In genomic region chr18:9139400-9140039, GRCh38 we compare ENCODE assay signal across 9 cellular contexts. TPM values are rescaled to one million over a fixed set of nuclear protein-coding genes. Genes with fewer than 3 reads are reported as not detected.
A peak's percentile ranks its signal among the peaks of the same experiment; 100 is the strongest.
DNase-seq lines count a peak whose midpoint lies in the region; ATAC-seq and TF ChIP-seq lines count a peak whose summit lies in the region.
"Had no signal": no experiment of that assay in that cellular context is flagged by ENCODE, and none has a peak within 500 bp of the region (broad histone marks: within the 10 kb centered on the region; RNA-seq: fewer than 3 reads in every experiment).

No MANE protein-coding gene starts in this region.

- H3K36me3 ChIP-seq in DOHH2 (ENCODE audit: control insufficient read depth, low read length) = peaks cover 20% of the 10 kb centered on the region
- no peaks in the 10 kb centered on the region for H3K36me3 ChIP-seq in PC-9 (ENCODE audit: low read depth)
- no peaks in the 10 kb centered on the region for H3K36me3 ChIP-seq in effector memory CD4-positive, alpha-beta T cell (ENCODE audit: control insufficient read depth, insufficient read depth, low read length)
- no peaks in the 10 kb centered on the region for H3K36me3 ChIP-seq in prostate gland

- no peak overlapping the region for H2AFZ ChIP-seq in PC-9

- H3K27me3 ChIP-seq in DOHH2 (ENCODE audit: control insufficient read depth, low read length) = no peaks in the 10 kb centered on the region
- no peaks in the 10 kb centered on the region for H3K27me3 ChIP-seq in PC-9 (ENCODE audit: insufficient read depth, low read depth)
- no peaks in the 10 kb centered on the region for H3K27me3 ChIP-seq in effector memory CD4-positive, alpha-beta T cell (replicated peaks; ENCODE audit: control insufficient read depth, insufficient read depth, low read length, poor library complexity, severe bottlenecking)
- no peaks in the 10 kb centered on the region for H3K27me3 ChIP-seq in prostate gland (replicated peaks; ENCODE audit: insufficient read depth)

- H3K79me2 ChIP-seq in DOHH2 (ENCODE audit: control insufficient read depth, low read length) = peaks cover 72% of the 10 kb centered on the region
- H3K79me2 ChIP-seq in PC-9 (ENCODE audit: low read depth) = peaks cover 75% of the 10 kb centered on the region

- H3K4me2 ChIP-seq in DOHH2 (ENCODE audit: low read length) (peak overlapping the region; percentile 94), PC-9 (peak overlapping the region; percentile 87; the same call in 1 of the 2 replicates)

- no peak for TF ChIP-seq POLR2A in prostate gland (IDR thresholded peaks at IDR 0.05)

- peaks cover 70% of the 10 kb centered on the region for H3K4me1 ChIP-seq in DOHH2 (ENCODE audit: control insufficient read depth, low read length)
- H3K4me1 ChIP-seq in PC-9 (replicated peaks; ENCODE audit: insufficient read depth) = peaks cover 46% of the 10 kb centered on the region
- peaks cover 49% of the 10 kb centered on the region for H3K4me1 ChIP-seq in effector memory CD4-positive, alpha-beta T cell (ENCODE audit: control insufficient read depth, insufficient read depth, low read length, poor library complexity, severe bottlenecking)
- peaks cover 9% of the 10 kb centered on the region for H3K4me1 ChIP-seq in prostate gland (replicated peaks)

- H3K9me2 ChIP-seq in DOHH2 (replicated peaks; ENCODE audit: control insufficient read depth, low read length) (no peaks in the 10 kb centered on the region), PC-9 (ENCODE audit: insufficient read depth) (no peaks in the 10 kb centered on the region)

- H4K20me1 ChIP-seq in DOHH2 (ENCODE audit: control insufficient read depth, insufficient read depth, low read depth, low read length) (0 out of 2 replicates have a peak, but pooled peaks cover 3% of the 10 kb centered on the region), PC-9 (ENCODE audit: insufficient read depth) (peaks cover 24% of the 10 kb centered on the region; the same call in 1 of the 2 replicates)

- no TSS peak for BruUV-seq in PC-9 (replicated peaks; lab: Mats Ljungman, UMichigan)

- H3K9me3 ChIP-seq in DOHH2 (ENCODE audit: control insufficient read depth, insufficient read depth, low read length) (no peaks in the 10 kb centered on the region), PC-9 (ENCODE audit: insufficient read depth, low read depth) (no peaks in the 10 kb centered on the region), prostate gland (no peaks in the 10 kb centered on the region)
- no peaks in the 10 kb centered on the region for H3K9me3 ChIP-seq in effector memory CD4-positive, alpha-beta T cell (ENCODE audit: control insufficient read depth, low read length)

- peaks cover 32% of the 10 kb centered on the region for H3F3A ChIP-seq in DOHH2 (ENCODE audit: control insufficient read depth, insufficient read depth)
- H3F3A ChIP-seq in PC-9 (ENCODE audit: insufficient read depth, low read depth) = peaks cover 22% of the 10 kb centered on the region

- POLR2A ChIA-PET in PC-9 (lab: Charles Lee; ENCODE audit: unreplicated experiment) = no interaction called here

- no peak for TF ChIP-seq CTCF in DOHH2 (IDR thresholded peaks at IDR 0.05; ENCODE audit: low read depth, low read length, poor library complexity, severe bottlenecking)
- TF ChIP-seq CTCF in PC-9 (conservative IDR thresholded peaks at IDR 0.05) = no peak
- TF ChIP-seq CTCF in prostate gland (IDR thresholded peaks at IDR 0.05) = no peak

- intact Hi-C loops in PC-9 (cut with micrococcal nuclease; ENCODE audit: unreplicated experiment) (loop anchor here (5.0 to 10.0 kb wide), 2 partner anchors 527 to 545 kb away; no protein-coding TSS in a partner anchor), prostate gland (cut with DNase I) (loop anchor here (5.0 to 10.0 kb wide), 4 partner anchors 195 to 435 kb away; partner anchors contain the start of genes MTCL1, RALBP1 and TWSG1)

- CTCF ChIA-PET in PC-9 (lab: Charles Lee) = interaction anchor here (0.6 kb wide), 1 partner anchor 12 kb away, joined by 3 read pairs; no protein-coding TSS in a partner anchor

- ATAC-seq in GM21367 (IDR thresholded peaks at IDR 0.05; ENCODE audit: unreplicated experiment) = no peak
- ATAC-seq: esophagus mucosa had no signal

- DNase-seq in PC-9 (no peak), prostate gland (ENCODE audit: low spot score) (no peak), NCI-H146 (lab: John Stamatoyannopoulos, UW) (no peak), mucosa of gallbladder (ENCODE audit: low spot score) (no peak)
- no peak for DNase-seq in effector memory CD4-positive, alpha-beta T cell
- no peak for DNase-seq in activated CD4-positive, alpha-beta T cell treated with anti-CD3 and anti-CD28 coated beads, Interleukin-2, amount 50 U/mL, for 1 hour

- H3K4me3 ChIP-seq in DOHH2 (ENCODE audit: low read length) (peak overlapping the region; percentile 99), PC-9 (no peak overlapping the region), prostate gland (no peak overlapping the region)
- H3K4me3 ChIP-seq in effector memory CD4-positive, alpha-beta T cell (ENCODE audit: insufficient read depth, low read depth, low read length, poor library complexity, severe bottlenecking) = peak overlapping the region; percentile 81

- H3K27ac ChIP-seq in DOHH2 (ENCODE audit: low read depth, low read length) (peak overlapping the region; percentile 42), PC-9 (no peak overlapping the region), prostate gland (peak overlapping the region; percentile 1 to 100)
- H3K27ac ChIP-seq in effector memory CD4-positive, alpha-beta T cell (ENCODE audit: insufficient read depth, low read length, poor library complexity, severe bottlenecking) = peak overlapping the region; percentile 92

- 59% methylated on average over 7 of the region's 7 CpGs for WGBS in prostate gland

RNA-seq across cellular contexts. Expression of gene ANKRD12, which starts 2.9 kb away (rescaled TPM):
- total RNA-seq in PC-9 (2021) (26.9 and 31.6 TPM in 2 replicates), prostate gland (10 to 100 TPM; 38.7 to 50.1 TPM), mucosa of gallbladder (62.8 TPM)

RNA-seq across cellular contexts. Expression of gene NDUFV2, which starts 37.0 kb away (rescaled TPM):
- total RNA-seq in PC-9 (2021) (182 and 215 TPM in 2 replicates), prostate gland (100 to 1,000 TPM; 114 to 161 TPM), mucosa of gallbladder (106 TPM)

Comparison
In these comparisons a context has a peak if more than half of its experiments do, and no peak if none do; other contexts are left out.
1. H3K4me3 ChIP-seq: peak in DOHH2 (single experiment) and effector memory CD4-positive, alpha-beta T cell (single experiment); none in PC-9 (single experiment) and prostate gland (0 of 2).